ENCODE assay signal across 31 cellular contexts in genomic region chrX:13590914-13591313, GRCh38. TPM values are rescaled to one million over a fixed set of nuclear protein-coding genes. Genes with fewer than 3 reads are reported as not detected.
"Had no signal": no experiment of that assay in that cellular context is flagged by ENCODE, and none has a peak within 500 bp of the region (broad histone marks: within the 10 kb centered on the region; RNA-seq: fewer than 3 reads in every experiment).

No MANE protein-coding gene starts in this region.

- ATAC-seq: activated CD8-positive, alpha-beta T cell treated with anti-CD3 and anti-CD28 coated beads for 36 hours; activated naive CD4-positive, alpha-beta T cell treated with anti-CD3 and anti-CD28 coated beads, Interleukin-2, amount 50 U/mL, for 72 hours; activated T-cell treated with anti-CD3 and anti-CD28 coated beads, Interleukin-2, amount 50 U/mL, for 4 hours; activated T-cell treated with anti-CD3 and anti-CD28 coated beads, Interleukin-2, amount 50 U/mL, for 72 hours; activated T-helper 17 cell treated with anti-CD3 and anti-CD28 coated beads, Interleukin-2, amount 50 U/mL, for 72 hours had no signal

- DNase-seq: activated B cell treated with CpG ODN at 0.5 μM for 24 hours; activated CD4-positive, alpha-beta memory T cell treated with anti-CD3 and anti-CD28 coated beads for 36 hours; activated CD4-positive, alpha-beta T cell treated with anti-CD3 and anti-CD28 coated beads for 4 hours; activated CD4-positive, alpha-beta T cell treated with anti-CD3 and anti-CD28 coated beads, Interleukin-2, amount 10 ng/mL, durations not matched to agents 24 days and 14 days; activated CD4-positive, alpha-beta T cell treated with anti-CD3 and anti-CD28 coated beads, Interleukin-2, amount 50 U/mL, for 1 hour; activated CD4-positive, alpha-beta T cell treated with anti-CD3 and anti-CD28 coated beads, Interleukin-2, amount 50 U/mL, for 4 hours; activated CD4-positive, CD25-positive, alpha-beta regulatory T cell treated with anti-CD3 and anti-CD28 coated beads, Interleukin-2, amount 50 U/mL, for 72 hours; activated CD8-positive, alpha-beta memory T cell treated with anti-CD3 and anti-CD28 coated beads, Interleukin-2, amount 50 U/mL, for 4 hours; activated CD8-positive, alpha-beta T cell treated with anti-CD3 and anti-CD28 coated beads for 36 hours; activated effector memory CD4-positive, alpha-beta T cell treated with anti-CD3 and anti-CD28 coated beads, Interleukin-2, amount 50 U/mL, for 16 hours; activated gamma-delta T cell treated with Interleukin-2 at 50 U/mL for 16 hours; activated naive CD4-positive, alpha-beta T cell; activated naive CD4-positive, alpha-beta T cell treated with anti-CD3 and anti-CD28 coated beads for 36 hours; activated naive CD4-positive, alpha-beta T cell treated with anti-CD3 and anti-CD28 coated beads, Interleukin-2, amount 50 U/mL, for 16 hours; activated naive CD8-positive, alpha-beta T cell treated with anti-CD3 and anti-CD28 coated beads for 36 hours; activated T-cell treated with anti-CD3 and anti-CD28 coated beads for 4 hours; activated T-cell treated with anti-CD3 and anti-CD28 coated beads, Interleukin-2, amount 50 U/mL, for 1 hour; activated T-cell treated with anti-CD3 and anti-CD28 coated beads, Interleukin-2, amount 50 U/mL, for 4 hours; activated T-cell treated with anti-CD3 and anti-CD28 coated beads, Interleukin-2, amount 50 U/mL, for 72 hours; adrenal gland; amniotic stem cell; aorta; caudate nucleus; cerebellar nuclear complex; T-helper 2 cell; T-helper 9 cell had no signal

RNA-seq across cellular contexts. Expression of gene EGFL6, which starts 21.5 kb away (rescaled TPM):
- total RNA-seq: activated B cell treated with CpG ODN at 0.5 μM for 24 hours, adrenal gland, bronchial epithelial cell, cardiac muscle cell, chondrocyte had no signal
